Comparison of ENCODE assay signal across 21 cellular contexts in genomic region chr15:51054535-51054934, GRCh38. TPM values are rescaled to one million over a fixed set of nuclear protein-coding genes. Genes with fewer than 3 reads are reported as not detected.
"Had no signal": no experiment of that assay in that cellular context is flagged by ENCODE, and none has a peak within 500 bp of the region (broad histone marks: within the 10 kb centered on the region; RNA-seq: fewer than 3 reads in every experiment).

No MANE protein-coding gene starts in this region.

- H3K9me3 Mint-ChIP-seq: T-cell had no signal

- H3K27ac Mint-ChIP-seq: T-cell had no signal

- DNase-seq: KBM-7, MV-4-11, NCI-H1048, NCI-H1105, NCI-H1417, NCI-H1436 treated with DMSO at 0.1 percent for 48 hours, NCI-H1694, NCI-H187 treated with DMSO at 0.1 percent for 48 hours, NCI-H2029 treated with DMSO at 0.1 percent for 48 hours, NCI-H226, NCI-H446 treated with DMSO at 0.1 percent for 48 hours, NCI-H510A treated with DMSO at 0.1 percent for 48 hours, NCI-H69, NCI-H774, SHP77, SK-N-SH, SW 1271, T-cell had no signal

- H3K4me2 ChIP-seq: SK-N-SH had no signal

- FAIRE-seq: RCC 7860 had no signal

- H3K9me3 ChIP-seq: SK-N-SH had no signal

- H3K4me1 Mint-ChIP-seq: T-cell had no signal

- H3K36me3 Mint-ChIP-seq: T-cell had no signal

- H3K27ac ChIP-seq: RWPE1 had no signal

- H3K4me3 Mint-ChIP-seq: T-cell had no signal

RNA-seq across cellular contexts. Expression of gene TNFAIP8L3, which starts 40.2 kb away (rescaled TPM):
- total RNA-seq: SK-MEL-5, T-cell had no signal
